ENCODE assay signal across 7 cellular contexts in the genomic region with DNA sequence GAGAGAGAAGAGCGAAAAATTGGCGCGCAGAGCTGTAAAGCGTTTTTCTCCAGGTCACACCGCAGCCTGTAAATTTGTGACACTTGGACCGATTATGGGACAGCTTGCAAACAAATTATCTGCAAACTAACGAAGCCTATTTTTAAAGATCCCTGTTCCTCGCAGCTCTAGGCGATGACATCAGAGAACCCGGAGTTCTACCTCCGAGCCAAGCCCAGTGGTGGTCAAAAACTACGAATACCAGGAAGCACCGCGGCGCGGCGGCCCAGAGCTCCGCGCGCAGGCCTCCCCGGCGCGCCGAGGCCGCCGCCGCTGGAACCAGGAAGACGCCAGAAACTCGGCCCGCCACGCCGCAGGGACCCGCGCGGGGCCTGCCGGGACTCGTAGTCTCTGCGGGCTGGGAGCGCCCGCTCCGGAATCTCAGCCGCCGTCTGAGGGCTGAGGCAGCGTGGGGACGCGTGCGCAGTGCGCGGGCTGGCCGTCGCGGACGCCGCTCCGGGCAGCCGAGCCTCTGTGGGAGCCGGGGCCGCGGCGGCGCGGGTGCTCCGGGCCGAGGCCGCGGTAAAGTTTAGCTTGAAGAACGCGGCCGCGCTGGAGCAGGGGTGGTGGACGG. TPM values are rescaled to one million over a fixed set of nuclear protein-coding genes. Genes with fewer than 3 reads are reported as not detected.
DNase-seq lines count a peak whose midpoint lies in the region; ATAC-seq, FAIRE-seq and TF ChIP-seq lines count a peak whose summit lies in the region.

Gene PLEKHA1 (plus strand): TSS at position 463 of the 613 bp plus-strand sequence. CDS start 18,493 bp downstream, outside the sequence.

- no peaks in the 10 kb centered on the region for H3K27me3 Mint-ChIP-seq in MCF 10A (ENCODE audit: insufficient read depth, unreplicated experiment)

- peak; percentile 81 for FAIRE-seq in GM18507 (lab: Jason Lieb, UNC)

- H3K9me3 ChIP-seq in sigmoid colon: no peaks in the 10 kb centered on the region

- intact Hi-C loops in MCF 10A (cut with micrococcal nuclease) (loop anchor here (2.0 kb wide), 2 partner anchors 46 to 74 kb away; no protein-coding TSS in a partner anchor), sigmoid colon (cut with DNase I) (loop anchor here (2.0 to 5.0 kb wide), 3 partner anchors 66 to 232 kb away; no protein-coding TSS in a partner anchor)

- CTCF ChIA-PET in MCF 10A (lab: Yijun Ruan, JAX): interaction anchor here (0.5 to 1.8 kb wide), 14 partner anchors 10 to 1085 kb away, joined by 3 to 6 read pairs (median 3); partner anchors contain the start of gene PSTK

- peaks cover 0 to 61% (median 45%) of the 10 kb centered on the region in 4 donors for H3K4me1 ChIP-seq in sigmoid colon

- H3K27ac ChIP-seq in VCaP (peak within 1 kb of the TSS; percentile 77), sigmoid colon (peak within 1 kb of the TSS; percentile 98 to 100 (median 98))

- WGBS in sigmoid colon, 2 donors: 0 to 1% methylated on average over 71 of the region's 71 CpGs

- no peaks in the 10 kb centered on the region for H3K27me3 ChIP-seq in sigmoid colon

- peaks cover 25% of the 10 kb centered on the region for H3K4me1 Mint-ChIP-seq in MCF 10A (ENCODE audit: insufficient read depth, unreplicated experiment)

- BruUV-seq in MCF 10A (replicated peaks; lab: Mats Ljungman, UMichigan): no TSS peak

- H3K4me3 ChIP-seq in iPS-11a (ENCODE audit: low read depth, low read length) (peak within 1 kb of the TSS; percentile 72), sigmoid colon (peak within 1 kb of the TSS; percentile 69 to 97 (median 94))

- TF ChIP-seq POLR2A in sigmoid colon (IDR thresholded peaks at IDR 0.05): no peak

- ATAC-seq in HG03025 (IDR thresholded peaks at IDR 0.05; ENCODE audit: low FRiP score, unreplicated experiment): peak; percentile 75

- H3K9me3 Mint-ChIP-seq in MCF 10A (ENCODE audit: unreplicated experiment): no peaks in the 10 kb centered on the region

- POLR2A ChIA-PET in MCF 10A (lab: Yijun Ruan, JAX): interaction anchor here (0.6 to 4.0 kb wide), 39 partner anchors 9 to 1522 kb away, joined by 3 to 61 read pairs (median 5); partner anchors contain the start of genes ATE1, PSTK and WDR11

- peak within 1 kb of the TSS; percentile 89 for H3K27ac Mint-ChIP-seq in MCF 10A (ENCODE audit: low read depth, unreplicated experiment)

- no peaks in the 10 kb centered on the region for H3K36me3 ChIP-seq in sigmoid colon

- H3K4me3 Mint-ChIP-seq in MCF 10A (ENCODE audit: unreplicated experiment): peak within 1 kb of the TSS; percentile 93

- H3K36me3 Mint-ChIP-seq in MCF 10A (ENCODE audit: insufficient read depth, unreplicated experiment): no peaks in the 10 kb centered on the region

- DNase-seq in GM18507 (ENCODE audit: extremely low spot score, insufficient read length, low read depth): peak; percentile 77
- DNase-seq in NCI-H2081 (lab: John Stamatoyannopoulos, UW): peak; percentile 86 to 92
- DNase-seq in MCF 10A (ENCODE audit: unreplicated experiment): peak; percentile 93
- DNase-seq in sigmoid colon: peak; percentile 97

- no peak for TF ChIP-seq EP300 in sigmoid colon (IDR thresholded peaks at IDR 0.05)

- no peak for TF ChIP-seq CTCF in VCaP (conservative IDR thresholded peaks at IDR 0.05)
- TF ChIP-seq CTCF in MCF 10A (IDR thresholded peaks at IDR 0.05; ENCODE audit: unreplicated experiment): peak; percentile 13
- TF ChIP-seq CTCF in sigmoid colon (IDR thresholded peaks at IDR 0.05): no peak

RNA-seq across cellular contexts. Expression of gene PLEKHA1, which starts in this region (rescaled TPM):
- total RNA-seq in MCF 10A (2022) (55.8 and 56.7 TPM in 2 replicates), sigmoid colon (10 to 100 TPM; 34.1 to 53.2 (median 50.4) TPM)
- 10 to 100 TPM; 20.9 to 38.4 (median 22.8) TPM for polyA plus RNA-seq in sigmoid colon

Comparison
In these comparisons a context has a peak if more than half of its experiments do, and no peak if none do; other contexts are left out.
1. Peak in every context shown above with its lines: DNase-seq, ATAC-seq, H3K4me3 ChIP-seq and H3K27ac ChIP-seq.